9 cellular contexts compared by ENCODE assay signal in genomic region chr16:49528564-49529150, GRCh38.
DNase-seq lines count a peak whose midpoint lies in the region; ATAC-seq and TF ChIP-seq lines count a peak whose summit lies in the region.
"Had no signal": no experiment of that assay in that cellular context is flagged by ENCODE, and none has a peak within 500 bp of the region (broad histone marks: within the 10 kb centered on the region; RNA-seq: fewer than 3 reads in every experiment).

No MANE protein-coding gene starts in this region.

- POLR2A ChIA-PET in MCF 10A (lab: Yijun Ruan, JAX), result no interaction called here

- H3K9me3 Mint-ChIP-seq in MCF 10A (ENCODE audit: unreplicated experiment) (no peaks in the 10 kb centered on the region), naive B cell (peaks cover 0 to 1% (median 0%) of the 10 kb centered on the region in 7 donors)

- no peaks in the 10 kb centered on the region for H3K36me3 ChIP-seq in breast epithelium
- H3K36me3 ChIP-seq in uterus, result no peaks in the 10 kb centered on the region

- DNase-seq in breast epithelium (ENCODE audit: low spot score in 2 of 2) (no peak), MCF 10A (ENCODE audit: unreplicated experiment) (no peak), choroid plexus epithelial cell (ENCODE audit: low read depth) (no peak), naive B cell (no peak), uterus (no peak), kidney tubule cell (ENCODE audit: low spot score) (no peak), DMS153 (lab: John Stamatoyannopoulos, UW) (no peak)
- DNase-seq: NCI-H2107 had no signal

- BruUV-seq in MCF 10A (replicated peaks; lab: Mats Ljungman, UMichigan), result no TSS peak

- H3K4me3 Mint-ChIP-seq in MCF 10A (ENCODE audit: unreplicated experiment), result no peak overlapping the region
- H3K4me3 Mint-ChIP-seq in naive B cell, result peak overlapping the region; percentile 84 to 95 (median 92)

- ATAC-seq in naive B cell (ENCODE audit: low read depth in 2 of 2) (peak in 1 of 2 donors; percentile 25), GM19467 (IDR thresholded peaks at IDR 0.05; ENCODE audit: unreplicated experiment) (no peak)

- H3K27me3 ChIP-seq in breast epithelium (no peaks in the 10 kb centered on the region), uterus (no peaks in the 10 kb centered on the region)

- peaks cover 30% of the 10 kb centered on the region for H3K27me3 Mint-ChIP-seq in MCF 10A (ENCODE audit: insufficient read depth, unreplicated experiment)
- H3K27me3 Mint-ChIP-seq in naive B cell, result peaks cover 0 to 55% (median 34%) of the 10 kb centered on the region in 3 donors

- peak overlapping the region; percentile 36 to 61 (median 38) for H3K4me3 ChIP-seq in breast epithelium
- peak overlapping the region; percentile 54 for H3K4me3 ChIP-seq in choroid plexus epithelial cell (ENCODE audit: low read depth, low read length)
- H3K4me3 ChIP-seq in uterus, result peak overlapping the region; percentile 14 to 22

- TF ChIP-seq POLR2A in breast epithelium (IDR thresholded peaks at IDR 0.05) (no peak), uterus (IDR thresholded peaks at IDR 0.05) (no peak)

- intact Hi-C loops in breast epithelium (cut with DNase I; ENCODE audit: low total_unique reads) (no loop called here), MCF 10A (cut with micrococcal nuclease) (no loop called here), uterus (cut with DNase I; ENCODE audit: low total_unique reads) (no loop called here)

- H3K9me3 ChIP-seq in breast epithelium, result no peaks in the 10 kb centered on the region
- H3K9me3 ChIP-seq in uterus, result no peaks in the 10 kb centered on the region

- H3K27ac Mint-ChIP-seq in MCF 10A (ENCODE audit: low read depth, unreplicated experiment), result no peak overlapping the region
- H3K27ac Mint-ChIP-seq in naive B cell, result peak overlapping the region in 4 of 6 donors; percentile 36 to 96 (median 64)

- TF ChIP-seq CTCF in breast epithelium (IDR thresholded peaks at IDR 0.05) (no peak), MCF 10A (IDR thresholded peaks at IDR 0.05; ENCODE audit: unreplicated experiment) (no peak), choroid plexus epithelial cell (conservative IDR thresholded peaks at IDR 0.05; ENCODE audit: low read depth, low read length) (no peak), uterus (IDR thresholded peaks at IDR 0.05) (no peak)

- H3K4me1 ChIP-seq in breast epithelium (no peaks in the 10 kb centered on the region), uterus (no peaks in the 10 kb centered on the region)

- CTCF ChIA-PET in MCF 10A (lab: Yijun Ruan, JAX), result interaction anchor here (0.7 kb wide), 1 partner anchor 14 kb away, joined by 3 read pairs; no protein-coding TSS in a partner anchor

- no peaks in the 10 kb centered on the region for H3K36me3 Mint-ChIP-seq in MCF 10A (ENCODE audit: insufficient read depth, unreplicated experiment)
- H3K36me3 Mint-ChIP-seq in naive B cell, result no peaks in the 10 kb centered on the region

- H3K27ac ChIP-seq in breast epithelium, result peak overlapping the region in 1 of 2 donors; percentile 25
- peak overlapping the region; percentile 31 to 41 for H3K27ac ChIP-seq in uterus

- H3K4me1 Mint-ChIP-seq in MCF 10A (ENCODE audit: insufficient read depth, unreplicated experiment), result no peaks in the 10 kb centered on the region
- peaks cover 12 to 27% (median 22%) of the 10 kb centered on the region in 3 donors for H3K4me1 Mint-ChIP-seq in naive B cell
